Comparison of ENCODE assay signal across 24 cellular contexts in genomic region chr19:42156571-42156970, GRCh38. TPM values are rescaled to one million over a fixed set of nuclear protein-coding genes. Genes with fewer than 3 reads are reported as not detected.
DNase-seq lines count a peak whose midpoint lies in the region; ATAC-seq and TF ChIP-seq lines count a peak whose summit lies in the region.
"Had no signal": no experiment of that assay in that cellular context is flagged by ENCODE, and none has a peak within 500 bp of the region (broad histone marks: within the 10 kb centered on the region; RNA-seq: fewer than 3 reads in every experiment).

No MANE protein-coding gene starts in this region.

- no peak for ATAC-seq in activated T-helper 17 cell treated with anti-CD3 and anti-CD28 coated beads, Interleukin-2, amount 50 U/mL, for 72 hours (replicated peaks)
- ATAC-seq in memory B cell (ENCODE audit: low read depth) (no peak), gastrocnemius medialis (no peak)
- no peak for ATAC-seq in activated CD8-positive, alpha-beta memory T cell treated with anti-CD3 and anti-CD28 coated beads, Interleukin-2, amount 10 ng/mL, durations not matched to agents 7 days and 5 days
- ATAC-seq: A549 had no signal

- H3K4me3 Mint-ChIP-seq in activated T-helper 17 cell treated with anti-CD3 and anti-CD28 coated beads, Interleukin-2, amount 50 U/mL, for 72 hours: no peak overlapping the region
- no peak overlapping the region for H3K4me3 Mint-ChIP-seq in memory B cell
- H3K4me3 Mint-ChIP-seq in activated CD8-positive, alpha-beta memory T cell treated with anti-CD3 and anti-CD28 coated beads, Interleukin-2, amount 10 ng/mL, durations not matched to agents 7 days and 5 days: no peak overlapping the region
- H3K4me3 Mint-ChIP-seq: CD14-positive monocyte; CD4-positive, alpha-beta memory T cell; HFFc6 had no signal

- H3K36me3 ChIP-seq in osteoblast (ENCODE audit: insufficient read depth, low read length): no peaks in the 10 kb centered on the region
- no peaks in the 10 kb centered on the region for H3K36me3 ChIP-seq in gastrocnemius medialis
- H3K36me3 ChIP-seq: BE2C; BLaER1 treated with 17β-estradiol and CSF1 and Interleukin-3, amounts not matched to agents 10 nM and 100 nM; HAP-1 had no signal

- H2AFZ ChIP-seq in osteoblast (ENCODE audit: low read length): no peak overlapping the region

- TF ChIP-seq CTCF in osteoblast (IDR thresholded peaks at IDR 0.05; ENCODE audit: extremely low read depth, low read depth, low read length) (no peak), gastrocnemius medialis (IDR thresholded peaks at IDR 0.05 in 4 of 5, conservative IDR thresholded peaks at IDR 0.05 in 1 of 5) (no peak)

- H3K79me2 ChIP-seq in osteoblast (ENCODE audit: insufficient read depth, low read length): no peaks in the 10 kb centered on the region

- H4K20me1 ChIP-seq in osteoblast (ENCODE audit: insufficient read depth, low read length): no peaks in the 10 kb centered on the region

- H3K4me1 ChIP-seq in osteoblast (ENCODE audit: insufficient read depth, low read length): no peaks in the 10 kb centered on the region
- H3K4me1 ChIP-seq in gastrocnemius medialis: no peaks in the 10 kb centered on the region
- H3K4me1 ChIP-seq: A549, HAP-1 had no signal

- H3K27ac Mint-ChIP-seq in activated T-helper 17 cell treated with anti-CD3 and anti-CD28 coated beads, Interleukin-2, amount 50 U/mL, for 72 hours: peak overlapping the region; percentile 16
- H3K27ac Mint-ChIP-seq in memory B cell: peak overlapping the region; percentile 17
- H3K27ac Mint-ChIP-seq in activated CD8-positive, alpha-beta memory T cell treated with anti-CD3 and anti-CD28 coated beads, Interleukin-2, amount 10 ng/mL, durations not matched to agents 7 days and 5 days: no peak overlapping the region
- H3K27ac Mint-ChIP-seq: HFFc6 had no signal

- no peaks in the 10 kb centered on the region for H3K9me3 Mint-ChIP-seq in activated T-helper 17 cell treated with anti-CD3 and anti-CD28 coated beads, Interleukin-2, amount 50 U/mL, for 72 hours
- H3K9me3 Mint-ChIP-seq in memory B cell: no peaks in the 10 kb centered on the region
- H3K9me3 Mint-ChIP-seq in activated CD8-positive, alpha-beta memory T cell treated with anti-CD3 and anti-CD28 coated beads, Interleukin-2, amount 10 ng/mL, durations not matched to agents 7 days and 5 days (ENCODE audit: low read depth): no peaks in the 10 kb centered on the region
- H3K9me3 Mint-ChIP-seq: CD14-positive monocyte, HFFc6 had no signal

- peaks cover 23% of the 10 kb centered on the region for H3K4me1 Mint-ChIP-seq in activated T-helper 17 cell treated with anti-CD3 and anti-CD28 coated beads, Interleukin-2, amount 50 U/mL, for 72 hours
- H3K4me1 Mint-ChIP-seq in memory B cell: peaks cover 26% of the 10 kb centered on the region
- peaks cover 28% of the 10 kb centered on the region for H3K4me1 Mint-ChIP-seq in activated CD8-positive, alpha-beta memory T cell treated with anti-CD3 and anti-CD28 coated beads, Interleukin-2, amount 10 ng/mL, durations not matched to agents 7 days and 5 days

- in situ Hi-C loops in gastrocnemius medialis (cut with MboI; ENCODE audit: low sequenced_read_pairs in 4 of 4): no loop called here

- CTCF ChIA-PET in activated CD8-positive, alpha-beta memory T cell treated with anti-CD3 and anti-CD28 coated beads, Interleukin-2, amount 10 ng/mL, durations not matched to agents 7 days and 5 days (lab: Charles Lee): interaction anchor here (2.8 kb wide), 1 partner anchor 28 kb away, joined by 8 read pairs; no protein-coding TSS in a partner anchor

- TF ChIP-seq POLR2A in gastrocnemius medialis (IDR thresholded peaks at IDR 0.05) (no peak), erythroblast (IDR thresholded peaks at IDR 0.05; ENCODE audit: low read length) (no peak)

- H3K27ac ChIP-seq in osteoblast (ENCODE audit: low read depth, low read length): no peak overlapping the region
- no peak overlapping the region for H3K27ac ChIP-seq in gastrocnemius medialis
- H3K27ac ChIP-seq: A549; BLaER1 treated with 17β-estradiol and CSF1 and Interleukin-3, amounts not matched to agents 10 nM and 100 nM had no signal

- no peaks in the 10 kb centered on the region for H3K36me3 Mint-ChIP-seq in activated T-helper 17 cell treated with anti-CD3 and anti-CD28 coated beads, Interleukin-2, amount 50 U/mL, for 72 hours (ENCODE audit: low read depth)
- peaks cover 8% of the 10 kb centered on the region for H3K36me3 Mint-ChIP-seq in memory B cell
- no peaks in the 10 kb centered on the region for H3K36me3 Mint-ChIP-seq in activated CD8-positive, alpha-beta memory T cell treated with anti-CD3 and anti-CD28 coated beads, Interleukin-2, amount 10 ng/mL, durations not matched to agents 7 days and 5 days
- H3K36me3 Mint-ChIP-seq: CD14-positive monocyte had no signal

- H3K9me3 ChIP-seq in osteoblast (ENCODE audit: low read depth, low read length) (no peaks in the 10 kb centered on the region), gastrocnemius medialis (no peaks in the 10 kb centered on the region)
- H3K9me3 ChIP-seq: A549; BE2C; BLaER1 treated with 17β-estradiol and CSF1 and Interleukin-3, amounts not matched to agents 10 nM and 100 nM; HAP-1 had no signal

- H3K27me3 ChIP-seq in osteoblast (ENCODE audit: insufficient read depth, low read length) (peaks cover 89% of the 10 kb centered on the region), gastrocnemius medialis (peaks cover 23 to 29% (median 28%) of the 10 kb centered on the region in 3 donors)
- H3K27me3 ChIP-seq: BE2C; BLaER1 treated with 17β-estradiol and CSF1 and Interleukin-3, amounts not matched to agents 10 nM and 100 nM had no signal

- H3K4me3 ChIP-seq in osteoblast (ENCODE audit: insufficient read depth, low read length) (no peak overlapping the region), gastrocnemius medialis (no peak overlapping the region)
- H3K4me3 ChIP-seq: A549; BLaER1 treated with 17β-estradiol and CSF1 and Interleukin-3, amounts not matched to agents 10 nM and 100 nM; HAP-1 had no signal

- H3K4me2 ChIP-seq in osteoblast (ENCODE audit: insufficient read depth, low read length): no peak overlapping the region
- H3K4me2 ChIP-seq: A549 had no signal

- no peaks in the 10 kb centered on the region for H3K27me3 Mint-ChIP-seq in activated T-helper 17 cell treated with anti-CD3 and anti-CD28 coated beads, Interleukin-2, amount 50 U/mL, for 72 hours
- H3K27me3 Mint-ChIP-seq in memory B cell: peaks cover 4% of the 10 kb centered on the region
- peaks cover 10% of the 10 kb centered on the region for H3K27me3 Mint-ChIP-seq in activated CD8-positive, alpha-beta memory T cell treated with anti-CD3 and anti-CD28 coated beads, Interleukin-2, amount 10 ng/mL, durations not matched to agents 7 days and 5 days

- intact Hi-C loops in gastrocnemius medialis (cut with DNase I; ENCODE audit: low total_unique reads): no loop called here

- no peak for DNase-seq in memory B cell (ENCODE audit: low spot score in 2 of 2)
- peak; percentile 64 for DNase-seq in osteoblast (ENCODE audit: insufficient read length, low spot score, missing footprints)
- no peak for DNase-seq in NCI-H2081 treated with DMSO at 0.1 percent for 48 hours (lab: John Stamatoyannopoulos, UW)
- no peak for DNase-seq in gastrocnemius medialis
- no peak for DNase-seq in erythroblast (lab: John Stamatoyannopoulos, UW)
- DNase-seq in activated CD8-positive, alpha-beta memory T cell treated with anti-CD3 and anti-CD28 coated beads, Interleukin-2, amount 10 ng/mL, durations not matched to agents 7 days and 5 days: no peak
- DNase-seq: 8988T; ACHN; AML-193; BE2C; Calu3; CD4-positive, alpha-beta memory T cell; COR-L47; DMS53; DMS79 treated with DMSO at 0.1 percent for 48 hours; GF-D8; GOT3; HFFc6 had no signal

RNA-seq across cellular contexts. Expression of gene POU2F2, which starts 24.3 kb away (rescaled TPM):
- total RNA-seq in activated T-helper 17 cell treated with anti-CD3 and anti-CD28 coated beads, Interleukin-2, amount 50 U/mL, for 72 hours: 10 to 100 TPM; 33.1 to 95.9 TPM
- under 0.01 and 0.88 TPM in 2 replicates for total RNA-seq in osteoblast
- 1 to 10 TPM in 2 of 4 donors, under 1 TPM in 1, not detected in 1; 0.26 to 1.7 (median 1.6) TPM for total RNA-seq in gastrocnemius medialis
- 10 to 100 TPM; 17.7 to 40.4 TPM for total RNA-seq in activated CD8-positive, alpha-beta memory T cell treated with anti-CD3 and anti-CD28 coated beads, Interleukin-2, amount 10 ng/mL, durations not matched to agents 7 days and 5 days
- total RNA-seq: G401 had no signal
